Comparison of ENCODE assay signal across 8 cellular contexts in genomic region chr3:143973352-143974021, GRCh38. TPM values are rescaled to one million over a fixed set of nuclear protein-coding genes. Genes with fewer than 3 reads are reported as not detected.
DNase-seq lines count a peak whose midpoint lies in the region; ATAC-seq and TF ChIP-seq lines count a peak whose summit lies in the region.

No MANE protein-coding gene starts in this region.

- peaks cover 5% of the 10 kb centered on the region for H3K27me3 Mint-ChIP-seq in activated CD4-positive, alpha-beta T cell treated with anti-CD3 and anti-CD28 coated beads, Interleukin-2, amount 10 ng/mL, durations not matched to agents 7 days and 5 days
- no peaks in the 10 kb centered on the region for H3K27me3 Mint-ChIP-seq in central memory CD8-positive, alpha-beta T cell
- peaks cover 3% of the 10 kb centered on the region for H3K27me3 Mint-ChIP-seq in type B pancreatic cell

- CTCF ChIA-PET in activated CD4-positive, alpha-beta T cell treated with anti-CD3 and anti-CD28 coated beads, Interleukin-2, amount 10 ng/mL, durations not matched to agents 7 days and 5 days (lab: Charles Lee): interaction anchor here (3.7 kb wide), 1 partner anchor 11 kb away, joined by 18 read pairs; no protein-coding TSS in a partner anchor

- peaks cover 41% of the 10 kb centered on the region for H3K4me1 Mint-ChIP-seq in activated CD4-positive, alpha-beta T cell treated with anti-CD3 and anti-CD28 coated beads, Interleukin-2, amount 10 ng/mL, durations not matched to agents 7 days and 5 days
- peaks cover 40% of the 10 kb centered on the region for H3K4me1 Mint-ChIP-seq in central memory CD8-positive, alpha-beta T cell
- H3K4me1 Mint-ChIP-seq in type B pancreatic cell (ENCODE audit: unreplicated experiment): peaks cover 12% of the 10 kb centered on the region

- TF ChIP-seq CTCF in lung (IDR thresholded peaks at IDR 0.05; ENCODE audit: control extremely low read depth, extremely low read depth) (no peak), type B pancreatic cell (conservative IDR thresholded peaks at IDR 0.05) (no peak)

- ATAC-seq in central memory CD8-positive, alpha-beta T cell (replicated peaks; ENCODE audit: extremely low read depth, poor library complexity, severe bottlenecking): no peak
- ATAC-seq in lung (ENCODE audit: insufficient read depth, low FRiP score) (no peak), GM18519 (IDR thresholded peaks at IDR 0.05; ENCODE audit: low FRiP score, unreplicated experiment) (no peak)

- H3K27ac ChIP-seq in lung (ENCODE audit: low read depth in 1 of 2, low read length in 1 of 2): peak overlapping the region; percentile 82 to 98

- peak overlapping the region; percentile 96 for H3K27ac Mint-ChIP-seq in activated CD4-positive, alpha-beta T cell treated with anti-CD3 and anti-CD28 coated beads, Interleukin-2, amount 10 ng/mL, durations not matched to agents 7 days and 5 days
- peak overlapping the region; percentile 87 for H3K27ac Mint-ChIP-seq in central memory CD8-positive, alpha-beta T cell (ENCODE audit: low read depth)
- peak overlapping the region; percentile 86 for H3K27ac Mint-ChIP-seq in type B pancreatic cell

- H3K4me3 Mint-ChIP-seq in activated CD4-positive, alpha-beta T cell treated with anti-CD3 and anti-CD28 coated beads, Interleukin-2, amount 10 ng/mL, durations not matched to agents 7 days and 5 days: peak overlapping the region; percentile 92
- H3K4me3 Mint-ChIP-seq in central memory CD8-positive, alpha-beta T cell: peak overlapping the region; percentile 90
- H3K4me3 Mint-ChIP-seq in type B pancreatic cell: peak overlapping the region; percentile 94

- H3K36me3 ChIP-seq in lung (ENCODE audit: control insufficient read depth in 2 of 2, insufficient read depth in 2 of 2, low read length in 2 of 2): no peaks in the 10 kb centered on the region

- H3K4me1 ChIP-seq in lung (ENCODE audit: control insufficient read depth in 2 of 2, insufficient read depth in 2 of 2, low read length in 2 of 2): peaks cover 0 to 1% of the 10 kb centered on the region in 2 donors

- no peaks in the 10 kb centered on the region for H3K9me3 Mint-ChIP-seq in activated CD4-positive, alpha-beta T cell treated with anti-CD3 and anti-CD28 coated beads, Interleukin-2, amount 10 ng/mL, durations not matched to agents 7 days and 5 days
- H3K9me3 Mint-ChIP-seq in central memory CD8-positive, alpha-beta T cell: no peaks in the 10 kb centered on the region
- H3K9me3 Mint-ChIP-seq in type B pancreatic cell: no peaks in the 10 kb centered on the region

- POLR2A ChIA-PET in activated CD4-positive, alpha-beta T cell treated with anti-CD3 and anti-CD28 coated beads, Interleukin-2, amount 10 ng/mL, durations not matched to agents 7 days and 5 days (lab: Charles Lee): no interaction called here

- peak overlapping the region; percentile 80 for H3K4me3 ChIP-seq in lung

- no peaks in the 10 kb centered on the region for H3K36me3 Mint-ChIP-seq in activated CD4-positive, alpha-beta T cell treated with anti-CD3 and anti-CD28 coated beads, Interleukin-2, amount 10 ng/mL, durations not matched to agents 7 days and 5 days (ENCODE audit: low read depth)
- H3K36me3 Mint-ChIP-seq in central memory CD8-positive, alpha-beta T cell (ENCODE audit: insufficient read depth): peaks cover 23% of the 10 kb centered on the region
- H3K36me3 Mint-ChIP-seq in type B pancreatic cell: no peaks in the 10 kb centered on the region

- WGBS in lung, 2 donors: 0 to 1% methylated on average over 24 of the region's 24 CpGs

- no peaks in the 10 kb centered on the region for H3K9me3 ChIP-seq in lung (ENCODE audit: control insufficient read depth in 2 of 2, insufficient read depth in 1 of 2, low read length in 1 of 2)

- no peaks in the 10 kb centered on the region for H3K27me3 ChIP-seq in lung (ENCODE audit: control insufficient read depth, insufficient read depth)

- no peak for DNase-seq in activated CD4-positive, alpha-beta T cell treated with anti-CD3 and anti-CD28 coated beads, Interleukin-2, amount 10 ng/mL, durations not matched to agents 7 days and 5 days
- no peak for DNase-seq in activated CD4-positive, alpha-beta T cell treated with anti-CD3 and anti-CD28 coated beads for 4 hours
- peak; percentile 41 for DNase-seq in NCI-H526 treated with DMSO at 0.1 percent for 48 hours (lab: John Stamatoyannopoulos, UW)
- no peak for DNase-seq in central memory CD8-positive, alpha-beta T cell (ENCODE audit: low spot score in 2 of 2)
- no peak for DNase-seq in lung (ENCODE audit: low spot score)
- DNase-seq in type B pancreatic cell (ENCODE audit: extremely low spot score, unreplicated experiment): no peak
- DNase-seq in ecto neural progenitor cell (ENCODE audit: low spot score): no peak

RNA-seq across cellular contexts. Expression of gene DIPK2A, which starts 1.9 kb away (rescaled TPM):
- total RNA-seq in activated CD4-positive, alpha-beta T cell treated with anti-CD3 and anti-CD28 coated beads, Interleukin-2, amount 10 ng/mL, durations not matched to agents 7 days and 5 days: 10 to 100 TPM; 22.4 to 24.8 TPM
- total RNA-seq in lung (100 to 1,000 TPM in 1 of 2 donors, 10 to 100 TPM in 1; 28.9 to 125 TPM), type B pancreatic cell (ENCODE audit: low replicate concordance) (30.3 and 32.1 TPM in 2 replicates)
- 1 to 10 TPM; 6.1 to 6.8 TPM for polyA plus RNA-seq in lung
